8 cellular contexts compared by ENCODE assay signal in genomic region chr4:1581164-1581894, GRCh38.
DNase-seq lines count a peak whose midpoint lies in the region; ATAC-seq and TF ChIP-seq lines count a peak whose summit lies in the region.
"Not testable (repeated sequence)": the region's sequence is repeated elsewhere in the genome, so short reads cannot be mapped to it uniquely, and the experiment has no call there.

No MANE protein-coding gene starts in this region.

- H3K27me3 ChIP-seq in BLaER1, result not testable (repeated sequence)

- ATAC-seq in GM21360 (IDR thresholded peaks at IDR 0.05; ENCODE audit: unreplicated experiment) (peak; percentile 73), SK-N-SH treated with all-trans-retinoic acid at 6 μM for 48 hours (peak; percentile 56)

- peak overlapping the region; percentile 37 for H3K4me2 ChIP-seq in BLaER1

- not testable (repeated sequence) for H3K9me3 ChIP-seq in BLaER1

- not testable (repeated sequence) for H4K20me1 ChIP-seq in BLaER1

- DNase-seq in HT-29 (ENCODE audit: low spot score), result peak; percentile 72
- peak; percentile 65 to 81 for DNase-seq in activated T-helper 1 cell treated with anti-CD3 and anti-CD28 coated beads, Interleukin-2, amount 50 U/mL, for 16 hours (ENCODE audit: low read depth in 1 of 2, low spot score in 1 of 2)
- DNase-seq in epithelial cell of proximal tubule (ENCODE audit: low read depth), result peak; percentile 13
- DNase-seq in mesenteric fat pad (ENCODE audit: low spot score), result peak; percentile 97
- peak; percentile 60 for DNase-seq in stimulated activated CD8-positive, alpha-beta memory T cell treated with anti-CD3 and anti-CD28 coated beads, Interleukin-12 subunit alpha, Interleukin-12 subunit beta, amount 100 ng/mL, for 24 hours (ENCODE audit: extremely low read depth)

- not testable (repeated sequence) for TF ChIP-seq CTCF in epithelial cell of proximal tubule (conservative IDR thresholded peaks at IDR 0.05; ENCODE audit: low read depth, low read length)

- H3K9ac ChIP-seq in BLaER1, result not testable (repeated sequence)

- not testable (repeated sequence) for H3K36me3 ChIP-seq in BLaER1

- H3K4me1 ChIP-seq in BLaER1, result peaks cover 23% of the 10 kb centered on the region

- H3K4me3 ChIP-seq in BLaER1; epithelial cell of proximal tubule (ENCODE audit: low read depth, low read length): not testable (repeated sequence)

- H3K27ac ChIP-seq in BLaER1, result peak overlapping the region; percentile 5; the same call in 1 of the 2 replicates

Comparison
In these comparisons a context has a peak if more than half of its experiments do, and no peak if none do; other contexts are left out.
1. DNase-seq: peak in every context shown above with its lines; median percentile 97 in mesenteric fat pad; 73 in activated T-helper 1 cell treated with anti-CD3 and anti-CD28 coated beads, Interleukin-2, amount 50 U/mL, for 16 hours; 72 in HT-29; 60 in stimulated activated CD8-positive, alpha-beta memory T cell treated with anti-CD3 and anti-CD28 coated beads, Interleukin-12 subunit alpha, Interleukin-12 subunit beta, amount 100 ng/mL, for 24 hours; 13 in epithelial cell of proximal tubule.